Comparison of ENCODE assay signal across 9 cellular contexts in genomic region chr13:60627071-60627686, GRCh38.
DNase-seq lines count a peak whose midpoint lies in the region; ATAC-seq and TF ChIP-seq lines count a peak whose summit lies in the region.
"Had no signal": no experiment of that assay in that cellular context is flagged by ENCODE, and none has a peak within 500 bp of the region (broad histone marks: within the 10 kb centered on the region; RNA-seq: fewer than 3 reads in every experiment).

No MANE protein-coding gene starts in this region.

- intact Hi-C loops in testis (cut with DNase I; ENCODE audit: low total_unique reads): no loop called here

- H3K4me3 ChIP-seq in RWPE2 (ENCODE audit: severe bottlenecking) (no peak overlapping the region), testis (no peak overlapping the region)
- H3K4me3 ChIP-seq: BLaER1 had no signal

- no peaks in the 10 kb centered on the region for H3K4me1 ChIP-seq in RWPE2 (ENCODE audit: insufficient read depth, poor library complexity, severe bottlenecking)
- no peaks in the 10 kb centered on the region for H3K4me1 ChIP-seq in testis
- H3K4me1 ChIP-seq: BLaER1 had no signal

- H3K9me3 ChIP-seq in RWPE2 (ENCODE audit: severe bottlenecking): no peaks in the 10 kb centered on the region
- H3K9me3 ChIP-seq in testis: no peaks in the 10 kb centered on the region
- H3K9me3 ChIP-seq: BLaER1 had no signal

- H3K27ac ChIP-seq in RWPE2 (ENCODE audit: poor library complexity, severe bottlenecking) (no peak overlapping the region), testis (no peak overlapping the region)
- H3K27ac ChIP-seq: BLaER1 had no signal

- H3K27me3 ChIP-seq in RWPE2 (ENCODE audit: insufficient read depth, poor library complexity, severe bottlenecking) (peaks cover 8% of the 10 kb centered on the region), testis (no peaks in the 10 kb centered on the region)
- H3K27me3 ChIP-seq: BLaER1 had no signal

- ATAC-seq in RWPE2 (ENCODE audit: low read depth): peak; percentile 58; the same call in 2 of the 3 replicates

- peak; percentile 22 to 71 (median 51) for DNase-seq in NCI-H1417 (lab: John Stamatoyannopoulos, UW)
- no peak for DNase-seq in NCI-H1417 treated with DMSO at 0.1 percent for 48 hours (lab: John Stamatoyannopoulos, UW)
- DNase-seq in GM20000 (ENCODE audit: low spot score): peak; percentile 22
- DNase-seq in HUDEP-2 (lab: John Stamatoyannopoulos, UW; ENCODE audit: unreplicated experiment in 76 of 76): peak in 41 of 76 experiments; percentile 0 to 51 (median 10)
- DNase-seq in RWPE2 (ENCODE audit: low spot score): no peak
- DNase-seq in globus pallidus (ENCODE audit: low spot score): peak; percentile 11
- DNase-seq in testis: peak; percentile 53
- DNase-seq in activated CD4-positive, CD25-positive, alpha-beta regulatory T cell treated with anti-CD3 and anti-CD28 coated beads, Interleukin-2, amount 50 U/mL, for 72 hours: no peak

- 63 to 64% methylated on average over 8 of the region's 8 CpGs for WGBS in testis, 2 donors

- H3K36me3 ChIP-seq in RWPE2 (ENCODE audit: low read depth) (no peaks in the 10 kb centered on the region), testis (ENCODE audit: low read depth, missing control alignments) (no peaks in the 10 kb centered on the region)
- H3K36me3 ChIP-seq: BLaER1 had no signal

- peak; percentile 42 for TF ChIP-seq CTCF in GM20000 (IDR thresholded peaks at IDR 0.05; ENCODE audit: extremely low read depth, missing control alignments)
- TF ChIP-seq CTCF in RWPE2 (IDR thresholded peaks at IDR 0.05; ENCODE audit: poor library complexity, severe bottlenecking): peak; percentile 65
- peak in 1 of 3 experiments; percentile 31 for TF ChIP-seq CTCF in testis (IDR thresholded peaks at IDR 0.05)

- no peak for TF ChIP-seq POLR2A in testis (IDR thresholded peaks at IDR 0.05)

Comparison
In these comparisons a context has a peak if more than half of its experiments do, and no peak if none do; other contexts are left out.
1. DNase-seq: peak in NCI-H1417 (3 of 3), GM20000 (single experiment), HUDEP-2 (41 of 76), globus pallidus (single experiment) and testis (single experiment); none in NCI-H1417 treated with DMSO at 0.1 percent for 48 hours (single experiment), RWPE2 (single experiment) and activated CD4-positive, CD25-positive, alpha-beta regulatory T cell treated with anti-CD3 and anti-CD28 coated beads, Interleukin-2, amount 50 U/mL, for 72 hours (single experiment).